ENCODE assay signal across 1 cellular context in genomic region chr20:62030357-62030756, GRCh38.
TF ChIP-seq lines count a peak whose summit lies in the region.

No MANE protein-coding gene starts in this region.

TF ChIP-seq in K562, 482 proteins besides CTCF, POLR2A, EP300 and RAD21 (continued from another document):
- TF ChIP-seq ZNF324 (CRISPR knock-in tag; IDR thresholded peaks at IDR 0.05) (no peak), ZBTB7A (IDR thresholded peaks at IDR 0.05; ENCODE audit: borderline replicate concordance, control insufficient read depth, low read depth, low read length) (no peak), ZNF586 (CRISPR knock-in tag; conservative IDR thresholded peaks at IDR 0.05) (no peak), BRD9 (IDR thresholded peaks at IDR 0.05; ENCODE audit: low read depth, partially characterized antibody) (no peak), ZSCAN32 (CRISPR knock-in tag; IDR thresholded peaks at IDR 0.05) (no peak), ZNF699 (CRISPR knock-in tag; IDR thresholded peaks at IDR 0.05; ENCODE audit: insufficient replicate concordance) (no peak), SMAD1 (IDR thresholded peaks at IDR 0.05; ENCODE audit: low read depth, low read length, partially characterized antibody) (no peak), HMGN3 (IDR thresholded peaks at IDR 0.05; ENCODE audit: borderline replicate concordance, extremely low read depth, insufficient read length, low read depth, low read length) (no peak), ZBTB1 (CRISPR knock-in tag; IDR thresholded peaks at IDR 0.05; ENCODE audit: borderline replicate concordance, low read depth) (no peak), TBP (optimal IDR thresholded peaks at IDR 0.05; ENCODE audit: low read depth, low read length) (no peak), U2AF1 (optimal IDR thresholded peaks at IDR 0.05; ENCODE audit: low read depth, low read length) (no peak), ZNF165 (CRISPR knock-in tag; IDR thresholded peaks at IDR 0.05; ENCODE audit: borderline replicate concordance) (no peak), RBM34 (IDR thresholded peaks at IDR 0.05; ENCODE audit: borderline replicate concordance, insufficient read depth, low read length) (no peak), NUFIP1 (IDR thresholded peaks at IDR 0.05; ENCODE audit: partially characterized antibody) (no peak)
- TF ChIP-seq, protein P1, sequence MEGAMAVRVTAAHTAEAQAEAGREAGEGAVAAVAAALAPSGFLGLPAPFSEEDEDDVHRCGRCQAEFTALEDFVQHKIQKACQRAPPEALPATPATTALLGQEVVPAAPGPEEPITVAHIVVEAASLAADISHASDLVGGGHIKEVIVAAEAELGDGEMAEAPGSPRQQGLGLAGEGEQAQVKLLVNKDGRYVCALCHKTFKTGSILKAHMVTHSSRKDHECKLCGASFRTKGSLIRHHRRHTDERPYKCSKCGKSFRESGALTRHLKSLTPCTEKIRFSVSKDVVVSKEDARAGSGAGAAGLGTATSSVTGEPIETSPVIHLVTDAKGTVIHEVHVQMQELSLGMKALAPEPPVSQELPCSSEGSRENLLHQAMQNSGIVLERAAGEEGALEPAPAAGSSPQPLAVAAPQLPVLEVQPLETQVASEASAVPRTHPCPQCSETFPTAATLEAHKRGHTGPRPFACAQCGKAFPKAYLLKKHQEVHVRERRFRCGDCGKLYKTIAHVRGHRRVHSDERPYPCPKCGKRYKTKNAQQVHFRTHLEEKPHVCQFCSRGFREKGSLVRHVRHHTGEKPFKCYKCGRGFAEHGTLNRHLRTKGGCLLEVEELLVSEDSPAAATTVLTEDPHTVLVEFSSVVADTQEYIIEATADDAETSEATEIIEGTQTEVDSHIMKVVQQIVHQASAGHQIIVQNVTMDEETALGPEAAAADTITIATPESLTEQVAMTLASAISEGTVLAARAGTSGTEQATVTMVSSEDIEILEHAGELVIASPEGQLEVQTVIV (CRISPR knock-in tag; IDR thresholded peaks at IDR 0.05; ENCODE audit: borderline replicate concordance): no peak
